ENCODE assay signal across 31 cellular contexts in genomic region chr3:100706365-100706764, GRCh38. TPM values are rescaled to one million over a fixed set of nuclear protein-coding genes. Genes with fewer than 3 reads are reported as not detected.
DNase-seq lines count a peak whose midpoint lies in the region; ATAC-seq and TF ChIP-seq lines count a peak whose summit lies in the region.
"Had no signal": no experiment of that assay in that cellular context is flagged by ENCODE, and none has a peak within 500 bp of the region (broad histone marks: within the 10 kb centered on the region; RNA-seq: fewer than 3 reads in every experiment).

No MANE protein-coding gene starts in this region.

- H4K20me1 ChIP-seq in GM23248 (ENCODE audit: insufficient read depth) (peaks cover 3% of the 10 kb centered on the region; the same call in 1 of the 2 replicates), smooth muscle cell (ENCODE audit: low read depth) (peaks cover 13% of the 10 kb centered on the region)

- in situ Hi-C loops in GM23248 (cut with MboI), result no loop called here

- H3K9ac ChIP-seq in GM23248 (no peak overlapping the region), smooth muscle cell (ENCODE audit: low read depth) (no peak overlapping the region), mesenchymal stem cell (ENCODE audit: low read length) (no peak overlapping the region)
- H3K9ac ChIP-seq: BLaER1 treated with 17β-estradiol and CSF1 and Interleukin-3, amounts not matched to agents 10 nM and 100 nM had no signal

- H3K27ac ChIP-seq in GM23248 (no peak overlapping the region), RWPE2 (ENCODE audit: poor library complexity, severe bottlenecking) (peak overlapping the region; percentile 31), smooth muscle cell (ENCODE audit: low read depth) (no peak overlapping the region), mesenchymal stem cell (ENCODE audit: low read length, poor library complexity, severe bottlenecking) (no peak overlapping the region)
- H3K27ac ChIP-seq: BLaER1 treated with 17β-estradiol and CSF1 and Interleukin-3, amounts not matched to agents 10 nM and 100 nM; gastroesophageal sphincter; hepatocyte; pancreas; spleen; thyroid gland had no signal

- no peak overlapping the region for H2AK5ac ChIP-seq in mesenchymal stem cell (ENCODE audit: low read length, severe bottlenecking)

- H2BK12ac ChIP-seq in mesenchymal stem cell (ENCODE audit: low read length in 2 of 2), result no peak overlapping the region

- H3F3A ChIP-seq in GM23248 (ENCODE audit: insufficient read depth) (peaks cover 26% of the 10 kb centered on the region), smooth muscle cell (ENCODE audit: low read depth) (peaks cover 11% of the 10 kb centered on the region)

- H3K4ac ChIP-seq in mesenchymal stem cell (ENCODE audit: low read depth in 1 of 2, low read length in 2 of 2), result no peak overlapping the region

- no peak overlapping the region for H2BK5ac ChIP-seq in mesenchymal stem cell (ENCODE audit: low read depth, low read length, poor library complexity, severe bottlenecking)

- peaks cover 2% of the 10 kb centered on the region; the same call in 1 of the 2 replicates for H3K36me3 ChIP-seq in GM23248 (ENCODE audit: low read depth)
- H3K36me3 ChIP-seq in RWPE2 (ENCODE audit: low read depth), result peaks cover 8% of the 10 kb centered on the region
- no peaks in the 10 kb centered on the region for H3K36me3 ChIP-seq in smooth muscle cell (ENCODE audit: low read depth)
- peaks cover 3% of the 10 kb centered on the region in 2 experiments for H3K36me3 ChIP-seq in mesenchymal stem cell (ENCODE audit: control insufficient read depth in 1 of 2, insufficient read depth in 2 of 2, low read depth in 1 of 2, low read length in 2 of 2)
- H3K36me3 ChIP-seq: gastroesophageal sphincter, pancreas, thyroid gland had no signal

- DNase-seq in GM23248, result peak; percentile 75
- DNase-seq in RWPE2 (ENCODE audit: low spot score), result no peak
- peak; percentile 20 for DNase-seq in fibroblast of mammary gland (ENCODE audit: low read depth)
- no peak for DNase-seq in smooth muscle cell (lab: John Stamatoyannopoulos, UW; ENCODE audit: unreplicated experiment)
- DNase-seq in mesenchymal stem cell, result no peak
- DNase-seq in nucleus accumbens (lab: John Stamatoyannopoulos, UW), result no peak
- DNase-seq: activated CD4-positive, CD25-positive, alpha-beta regulatory T cell; activated CD8-positive, alpha-beta memory T cell treated with anti-CD3 and anti-CD28 coated beads, Interleukin-2, amount 10 ng/mL, durations not matched to agents 7 days and 5 days; activated gamma-delta T cell; activated naive CD8-positive, alpha-beta T cell treated with anti-CD3 and anti-CD28 coated beads, Interleukin-2, amount 10 ng/mL, durations not matched to agents 7 days and 5 days; activated T-cell treated with anti-CD3 and anti-CD28 coated beads, Interleukin-2, amount 50 U/mL, for 4 hours; COR-L47; DMS53; endodermal cell; GDM1; KBM-7; MM.1S; NCI-H1105 treated with DMSO at 0.1 percent for 48 hours; NCI-H187 treated with DMSO at 0.1 percent for 48 hours; NCI-H2171; NCI-H510A; nephron progenitor cell; pancreas; spleen; thyroid gland had no signal

- H3K79me2 ChIP-seq in GM23248 (ENCODE audit: insufficient read depth) (peaks cover 16% of the 10 kb centered on the region), smooth muscle cell (ENCODE audit: low read depth) (peaks cover 16% of the 10 kb centered on the region)

- H3K18ac ChIP-seq in mesenchymal stem cell (ENCODE audit: low read depth in 1 of 2, low read length in 2 of 2), result no peak overlapping the region

- no peak overlapping the region for H3K14ac ChIP-seq in mesenchymal stem cell (ENCODE audit: low read length in 2 of 2)

- H4K8ac ChIP-seq in mesenchymal stem cell (ENCODE audit: low read length), result no peak overlapping the region

- no peak for ATAC-seq in RWPE2 (ENCODE audit: low read depth)
- ATAC-seq in GM21723 (IDR thresholded peaks at IDR 0.05; ENCODE audit: unreplicated experiment), result no peak
- ATAC-seq: activated CD8-positive, alpha-beta memory T cell treated with anti-CD3 and anti-CD28 coated beads, Interleukin-2, amount 10 ng/mL, durations not matched to agents 7 days and 5 days; activated T-cell treated with anti-CD3 and anti-CD28 coated beads, Interleukin-2, amount 50 U/mL, for 4 hours; esophagus mucosa; gastroesophageal sphincter; GM23338; pancreas had no signal

- H3K79me1 ChIP-seq in mesenchymal stem cell (replicated peaks; ENCODE audit: low read length, poor library complexity, severe bottlenecking), result no peaks in the 10 kb centered on the region

- H2AFZ ChIP-seq in GM23248, result no peak overlapping the region
- H2AFZ ChIP-seq in smooth muscle cell (ENCODE audit: low read depth), result peak overlapping the region; percentile 24
- H2AFZ ChIP-seq in mesenchymal stem cell (ENCODE audit: low read depth, low read length), result no peak overlapping the region
- H2AFZ ChIP-seq: GM23338, hepatocyte had no signal

- H3K4me1 ChIP-seq in GM23248 (ENCODE audit: insufficient read depth), result peaks cover 20% of the 10 kb centered on the region
- peaks cover 29% of the 10 kb centered on the region for H3K4me1 ChIP-seq in RWPE2 (ENCODE audit: insufficient read depth, poor library complexity, severe bottlenecking)
- H3K4me1 ChIP-seq in smooth muscle cell (ENCODE audit: low read depth), result peaks cover 7% of the 10 kb centered on the region
- peaks cover 3% of the 10 kb centered on the region for H3K4me1 ChIP-seq in mesenchymal stem cell (ENCODE audit: control insufficient read depth, insufficient read depth, low read depth, low read length)

- no peak overlapping the region for H4K91ac ChIP-seq in mesenchymal stem cell (ENCODE audit: low read length)

- no peaks in the 10 kb centered on the region for H3K27me3 ChIP-seq in GM23248 (replicated peaks; ENCODE audit: insufficient read depth)
- no peaks in the 10 kb centered on the region for H3K27me3 ChIP-seq in RWPE2 (ENCODE audit: insufficient read depth, poor library complexity, severe bottlenecking)
- peaks cover 18% of the 10 kb centered on the region for H3K27me3 ChIP-seq in smooth muscle cell (ENCODE audit: low read depth)
- no peaks in the 10 kb centered on the region for H3K27me3 ChIP-seq in mesenchymal stem cell (ENCODE audit: control insufficient read depth in 1 of 2, insufficient read depth in 1 of 2, low read length in 2 of 2)
- H3K27me3 ChIP-seq: BLaER1 treated with 17β-estradiol and CSF1 and Interleukin-3, amounts not matched to agents 10 nM and 100 nM; gastroesophageal sphincter; hepatocyte; pancreas; thyroid gland had no signal

- H3K9me3 ChIP-seq in GM23248 (ENCODE audit: low read depth) (no peaks in the 10 kb centered on the region), RWPE2 (ENCODE audit: severe bottlenecking) (no peaks in the 10 kb centered on the region), smooth muscle cell (replicated peaks; ENCODE audit: low read depth) (no peaks in the 10 kb centered on the region), mesenchymal stem cell (ENCODE audit: control insufficient read depth, low read length) (no peaks in the 10 kb centered on the region)
- H3K9me3 ChIP-seq: gastroesophageal sphincter, pancreas, spleen, thyroid gland had no signal

- H3K9me2 ChIP-seq in GM23248 (ENCODE audit: insufficient read depth), result no peaks in the 10 kb centered on the region

- H2BK15ac ChIP-seq in mesenchymal stem cell (ENCODE audit: low read depth, poor library complexity, severe bottlenecking), result no peak overlapping the region

- 20 to 33% methylated on average over 3 of the region's 3 CpGs for WGBS in GM23248 (ENCODE audit: low coverage in 1 of 2, low lambda C conversion rate in 2 of 2, missing lambda C conversion rate in 2 of 2), 2 experiments
- 82% methylated on average over 3 of the region's 3 CpGs for WGBS in smooth muscle cell (ENCODE audit: low lambda C conversion rate)
- 67% methylated on average over 1 of the region's 3 CpGs for WGBS in mesenchymal stem cell

- H3K4me3 ChIP-seq in GM23248 (no peak overlapping the region), RWPE2 (ENCODE audit: severe bottlenecking) (no peak overlapping the region), fibroblast of mammary gland (ENCODE audit: control insufficient read depth, low read depth, low read length) (no peak overlapping the region), smooth muscle cell (no peak overlapping the region), mesenchymal stem cell (ENCODE audit: insufficient read depth in 1 of 2, low read depth in 1 of 2, low read length in 2 of 2) (no peak overlapping the region)
- H3K4me3 ChIP-seq: BLaER1 treated with 17β-estradiol and CSF1 and Interleukin-3, amounts not matched to agents 10 nM and 100 nM; gastroesophageal sphincter; GM23338; hepatocyte; pancreas; spleen; thyroid gland had no signal

- no peak overlapping the region for H3K4me2 ChIP-seq in GM23248 (ENCODE audit: unreplicated experiment)
- H3K4me2 ChIP-seq in smooth muscle cell, result no peak overlapping the region
- H3K4me2 ChIP-seq in mesenchymal stem cell (ENCODE audit: low read length, poor library complexity, severe bottlenecking), result no peak overlapping the region
- H3K4me2 ChIP-seq: BLaER1 treated with 17β-estradiol and CSF1 and Interleukin-3, amounts not matched to agents 10 nM and 100 nM; GM23338; hepatocyte had no signal

- H3K23ac ChIP-seq in mesenchymal stem cell (ENCODE audit: low read length in 2 of 2), result peak overlapping the region in 1 of 2 experiments; percentile 72

- H2BK120ac ChIP-seq in mesenchymal stem cell (ENCODE audit: low read depth, low read length), result no peak overlapping the region

- TF ChIP-seq CTCF in RWPE2 (IDR thresholded peaks at IDR 0.05; ENCODE audit: poor library complexity, severe bottlenecking), result no peak
- no peak for TF ChIP-seq CTCF in fibroblast of mammary gland (conservative IDR thresholded peaks at IDR 0.05; ENCODE audit: control insufficient read depth, insufficient read depth, low read depth, low read length)
- no peak for TF ChIP-seq CTCF in smooth muscle cell (IDR thresholded peaks at IDR 0.05; ENCODE audit: borderline replicate concordance, insufficient read depth, poor library complexity, severe bottlenecking)

RNA-seq across cellular contexts. Expression of gene TFG, which starts 2.9 kb away (rescaled TPM):
- total RNA-seq in GM23248 (2014; rRNA removed; shearing (Covaris generic)), result 152 and 157 TPM in 2 replicates
- 241 and 245 TPM in 2 replicates for polyA plus RNA-seq in GM23248 (2016; fragmentation: Nextera tagmentation; extraction: Ambion mirVana)
- 205 and 225 TPM in 2 replicates for total RNA-seq in smooth muscle cell
- 246 and 257 TPM in 2 replicates for polyA plus RNA-seq in smooth muscle cell
- polyA plus RNA-seq in mesenchymal stem cell (2013, experiment 1 of 2), result 185 TPM
- 191 TPM for polyA plus RNA-seq in mesenchymal stem cell (2013, experiment 2 of 2)

Comparison
In these comparisons a context has a peak if more than half of its experiments do, and no peak if none do; other contexts are left out.
1. DNase-seq: peak in GM23248 (single experiment) and fibroblast of mammary gland (single experiment); none in RWPE2 (single experiment), smooth muscle cell (single experiment), mesenchymal stem cell (single experiment) and nucleus accumbens (0 of 56).